In genomic region chr1:24289937-24290595, GRCh38 we compare ENCODE assay signal across 9 cellular contexts. TPM values are rescaled to one million over a fixed set of nuclear protein-coding genes. Genes with fewer than 3 reads are reported as not detected.
DNase-seq lines count a peak whose midpoint lies in the region; ATAC-seq and TF ChIP-seq lines count a peak whose summit lies in the region.
"Had no signal": no experiment of that assay in that cellular context is flagged by ENCODE, and none has a peak within 500 bp of the region (broad histone marks: within the 10 kb centered on the region; RNA-seq: fewer than 3 reads in every experiment).

No MANE protein-coding gene starts in this region.

- TF ChIP-seq CTCF in ovary (IDR thresholded peaks at IDR 0.05): no peak

- intact Hi-C loops in ovary (cut with DNase I): no loop called here
- intact Hi-C loops in naive thymus-derived CD4-positive, alpha-beta T cell (cut with micrococcal nuclease): no loop called here

- DNase-seq in DMS 273 (lab: John Stamatoyannopoulos, UW; ENCODE audit: unreplicated experiment) (peak; percentile 97), NCI-H2196 treated with DMSO at 0.1 percent for 48 hours (lab: John Stamatoyannopoulos, UW; ENCODE audit: unreplicated experiment) (peak; percentile 73), epidermal melanocyte (ENCODE audit: insufficient read length, low spot score) (peak; percentile 41), ovary (peak in 4 of 5 donors; percentile 39 to 59 (median 46)), NCI-H146 (lab: John Stamatoyannopoulos, UW) (no peak)
- no peak for DNase-seq in activated T-cell treated with anti-CD3 and anti-CD28 coated beads, Interleukin-2, amount 50 U/mL, for 24 hours
- no peak for DNase-seq in naive thymus-derived CD4-positive, alpha-beta T cell

- no peak overlapping the region for H3K27ac Mint-ChIP-seq in activated T-cell treated with anti-CD3 and anti-CD28 coated beads, Interleukin-2, amount 50 U/mL, for 24 hours
- peak overlapping the region in 1 of 9 donors; percentile 7 for H3K27ac Mint-ChIP-seq in naive thymus-derived CD4-positive, alpha-beta T cell
- H3K27ac Mint-ChIP-seq: activated naive CD4-positive, alpha-beta T cell treated with anti-CD3 and anti-CD28 coated beads, Interleukin-2, amount 50 U/mL, for 24 hours had no signal

- H3K36me3 ChIP-seq in ovary: no peaks in the 10 kb centered on the region
- no peaks in the 10 kb centered on the region for H3K36me3 ChIP-seq in naive thymus-derived CD4-positive, alpha-beta T cell (ENCODE audit: control insufficient read depth in 2 of 3, insufficient read depth in 3 of 3, low read length in 3 of 3)

- no peaks in the 10 kb centered on the region for H3K27me3 ChIP-seq in ovary
- no peaks in the 10 kb centered on the region for H3K27me3 ChIP-seq in naive thymus-derived CD4-positive, alpha-beta T cell (ENCODE audit: control insufficient read depth in 2 of 2, insufficient read depth in 2 of 2, low read length in 2 of 2)

- no peak for TF ChIP-seq POLR2A in ovary (IDR thresholded peaks at IDR 0.05)

- POLR2A ChIA-PET in naive thymus-derived CD4-positive, alpha-beta T cell (lab: Charles Lee): no interaction called here

- CTCF ChIA-PET in naive thymus-derived CD4-positive, alpha-beta T cell (lab: Charles Lee): no interaction called here

- H3K4me1 Mint-ChIP-seq in activated T-cell treated with anti-CD3 and anti-CD28 coated beads, Interleukin-2, amount 50 U/mL, for 24 hours (ENCODE audit: low read depth): no peaks in the 10 kb centered on the region
- H3K4me1 Mint-ChIP-seq in naive thymus-derived CD4-positive, alpha-beta T cell: peaks cover 0 to 2% (median 0%) of the 10 kb centered on the region in 7 donors
- H3K4me1 Mint-ChIP-seq: activated naive CD4-positive, alpha-beta T cell treated with anti-CD3 and anti-CD28 coated beads, Interleukin-2, amount 50 U/mL, for 24 hours had no signal

- H3K9me3 ChIP-seq in ovary: no peaks in the 10 kb centered on the region
- no peaks in the 10 kb centered on the region for H3K9me3 ChIP-seq in naive thymus-derived CD4-positive, alpha-beta T cell (ENCODE audit: control insufficient read depth in 2 of 3, low read length in 3 of 3)

- WGBS in ovary, 3 donors: 60 to 65% (median 64%) methylated on average over 15 of the region's 15 CpGs

- ATAC-seq in GM18498 (IDR thresholded peaks at IDR 0.05; ENCODE audit: unreplicated experiment): no peak
- ATAC-seq in naive thymus-derived CD4-positive, alpha-beta T cell: no peak

- H3K27ac ChIP-seq in ovary: no peak overlapping the region
- no peak overlapping the region for H3K27ac ChIP-seq in naive thymus-derived CD4-positive, alpha-beta T cell (ENCODE audit: low read depth, low read length)

- H3K9me3 Mint-ChIP-seq in activated T-cell treated with anti-CD3 and anti-CD28 coated beads, Interleukin-2, amount 50 U/mL, for 24 hours: no peaks in the 10 kb centered on the region
- H3K9me3 Mint-ChIP-seq in naive thymus-derived CD4-positive, alpha-beta T cell: no peaks in the 10 kb centered on the region
- H3K9me3 Mint-ChIP-seq: activated naive CD4-positive, alpha-beta T cell treated with anti-CD3 and anti-CD28 coated beads, Interleukin-2, amount 50 U/mL, for 24 hours had no signal

- H3K4me3 Mint-ChIP-seq in activated T-cell treated with anti-CD3 and anti-CD28 coated beads, Interleukin-2, amount 50 U/mL, for 24 hours: no peak overlapping the region
- H3K4me3 Mint-ChIP-seq in naive thymus-derived CD4-positive, alpha-beta T cell: no peak overlapping the region
- H3K4me3 Mint-ChIP-seq: activated naive CD4-positive, alpha-beta T cell treated with anti-CD3 and anti-CD28 coated beads, Interleukin-2, amount 50 U/mL, for 24 hours had no signal

- peaks cover 8% of the 10 kb centered on the region for H3K27me3 Mint-ChIP-seq in activated T-cell treated with anti-CD3 and anti-CD28 coated beads, Interleukin-2, amount 50 U/mL, for 24 hours
- peaks cover 0 to 27% (median 8%) of the 10 kb centered on the region in 5 donors for H3K27me3 Mint-ChIP-seq in naive thymus-derived CD4-positive, alpha-beta T cell
- H3K27me3 Mint-ChIP-seq: activated naive CD4-positive, alpha-beta T cell treated with anti-CD3 and anti-CD28 coated beads, Interleukin-2, amount 50 U/mL, for 24 hours had no signal

- TF ChIP-seq EP300 in ovary (IDR thresholded peaks at IDR 0.05): no peak

- H3K36me3 Mint-ChIP-seq in activated T-cell treated with anti-CD3 and anti-CD28 coated beads, Interleukin-2, amount 50 U/mL, for 24 hours (ENCODE audit: low read depth): no peaks in the 10 kb centered on the region
- H3K36me3 Mint-ChIP-seq in naive thymus-derived CD4-positive, alpha-beta T cell: no peaks in the 10 kb centered on the region
- H3K36me3 Mint-ChIP-seq: activated naive CD4-positive, alpha-beta T cell treated with anti-CD3 and anti-CD28 coated beads, Interleukin-2, amount 50 U/mL, for 24 hours had no signal

- H3K4me1 ChIP-seq in ovary (ENCODE audit: insufficient read depth): no peaks in the 10 kb centered on the region
- H3K4me1 ChIP-seq in naive thymus-derived CD4-positive, alpha-beta T cell (ENCODE audit: control insufficient read depth in 2 of 2, insufficient read depth in 2 of 2, low read length in 2 of 2): no peaks in the 10 kb centered on the region

- no peak overlapping the region for H3K4me3 ChIP-seq in ovary
- H3K4me3 ChIP-seq in naive thymus-derived CD4-positive, alpha-beta T cell (ENCODE audit: low read length): no peak overlapping the region

RNA-seq across cellular contexts. Expression of gene GRHL3, which starts 29.1 kb away (rescaled TPM):
- 1 to 10 TPM in 1 of 7 donors, under 1 TPM in 2, not detected in 4; 0.15 to 1.6 (median 0.48) TPM for total RNA-seq in ovary
- polyA plus RNA-seq in ovary: not detected
- total RNA-seq in naive thymus-derived CD4-positive, alpha-beta T cell: not detected
- not detected for polyA plus RNA-seq in naive thymus-derived CD4-positive, alpha-beta T cell

Comparison
In these comparisons a context has a peak if more than half of its experiments do, and no peak if none do; other contexts are left out.
1. DNase-seq: peak in DMS 273 (single experiment), NCI-H2196 treated with DMSO at 0.1 percent for 48 hours (single experiment), epidermal melanocyte (single experiment) and ovary (4 of 5); none in activated T-cell treated with anti-CD3 and anti-CD28 coated beads, Interleukin-2, amount 50 U/mL, for 24 hours (single experiment), naive thymus-derived CD4-positive, alpha-beta T cell (0 of 9) and NCI-H146 (single experiment).